ENCODE assay signal across 24 cellular contexts in the genomic region with DNA sequence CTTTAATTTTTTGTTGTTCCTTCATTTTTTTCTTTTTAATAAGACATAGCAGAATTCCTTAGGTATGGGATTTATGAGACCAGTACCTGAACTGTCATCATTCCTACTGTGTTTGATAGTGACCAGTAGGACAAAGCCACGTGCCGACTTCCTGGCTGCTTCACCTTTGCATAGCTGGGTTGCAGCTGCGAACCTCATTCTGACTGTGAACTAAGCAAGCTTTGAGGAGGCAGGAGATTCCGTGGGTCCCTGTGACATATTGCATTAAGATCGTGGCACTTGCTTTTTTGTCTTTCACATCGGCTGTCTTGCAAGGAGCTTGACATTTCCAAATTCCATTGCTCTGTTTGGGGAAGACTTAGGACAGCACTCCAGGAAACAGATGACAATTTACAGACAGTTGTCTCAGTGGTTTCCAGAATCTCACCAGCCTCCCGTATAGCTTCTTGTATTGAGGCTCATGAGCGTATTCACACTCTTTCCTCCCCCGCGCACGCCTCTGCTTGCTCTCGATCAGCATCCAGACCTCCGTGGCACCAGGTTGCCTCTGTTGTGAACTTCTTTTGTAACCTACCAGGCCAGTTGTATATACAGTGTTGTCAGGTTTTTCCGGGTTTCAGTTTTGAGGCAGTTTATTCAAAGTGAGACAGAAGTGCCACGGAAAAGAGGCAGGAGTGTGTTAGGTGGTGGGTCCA.
A peak's percentile ranks its signal among the peaks of the same experiment; 100 is the strongest.
DNase-seq lines count a peak whose midpoint lies in the region; ATAC-seq, FAIRE-seq and TF ChIP-seq lines count a peak whose summit lies in the region.
"Had no signal": no experiment of that assay in that cellular context is flagged by ENCODE, and none has a peak within 500 bp of the region (broad histone marks: within the 10 kb centered on the region; RNA-seq: fewer than 3 reads in every experiment).

No MANE protein-coding gene starts in this region.

- H3K36me3 ChIP-seq in endodermal cell (ENCODE audit: control insufficient read depth, insufficient read depth, low read length): peaks cover 100% of the 10 kb centered on the region
- peaks cover 81% of the 10 kb centered on the region for H3K36me3 ChIP-seq in lower lobe of right lung

- H3K36me3 Mint-ChIP-seq in endodermal cell (ENCODE audit: low read depth): peaks cover 73% of the 10 kb centered on the region
- peaks cover 49% of the 10 kb centered on the region for H3K36me3 Mint-ChIP-seq in osteocyte (ENCODE audit: unreplicated experiment)
- H3K36me3 Mint-ChIP-seq: CD8-positive, alpha-beta memory T cell had no signal

- peak; percentile 13 for FAIRE-seq in HTR-8/SVneo (lab: Jason Lieb, UNC)
- FAIRE-seq: A204.1, D721Med, GM12891, GM18507 had no signal

- H3K27ac Mint-ChIP-seq in endodermal cell: no peak overlapping the region
- H3K27ac Mint-ChIP-seq in osteocyte (ENCODE audit: unreplicated experiment): no peak overlapping the region
- H3K27ac Mint-ChIP-seq: B cell; CD4-positive, alpha-beta T cell; CD8-positive, alpha-beta memory T cell; GM23338 had no signal

- H3K27me3 Mint-ChIP-seq in endodermal cell (ENCODE audit: insufficient read depth) (no peaks in the 10 kb centered on the region), osteocyte (ENCODE audit: unreplicated experiment) (no peaks in the 10 kb centered on the region)
- H3K27me3 Mint-ChIP-seq: B cell had no signal

- 95 to 96% methylated on average over 15 of the region's 15 CpGs for WGBS in endodermal cell (ENCODE audit: insufficient coverage in 1 of 2, insufficient read length in 1 of 2), 2 experiments

- H3K4me3 ChIP-seq in endodermal cell (ENCODE audit: low read length) (no peak overlapping the region), lower lobe of right lung (no peak overlapping the region)
- H3K4me3 ChIP-seq: BLaER1, GM23338 had no signal

- H3K9me3 Mint-ChIP-seq in endodermal cell: no peaks in the 10 kb centered on the region
- H3K9me3 Mint-ChIP-seq in osteocyte (ENCODE audit: unreplicated experiment): no peaks in the 10 kb centered on the region
- H3K9me3 Mint-ChIP-seq: CD14-positive monocyte; CD4-positive, alpha-beta T cell; GM23338; H9 had no signal

- H3K9me3 ChIP-seq in endodermal cell (ENCODE audit: control insufficient read depth, low read length) (no peaks in the 10 kb centered on the region), lower lobe of right lung (no peaks in the 10 kb centered on the region)
- H3K9me3 ChIP-seq: BLaER1 had no signal

- DNase-seq in HTR-8/SVneo (ENCODE audit: insufficient read length, low spot score): no peak
- DNase-seq in endodermal cell: peak; percentile 31
- peak in 32 of 42 donors; percentile 14 to 74 (median 42) for DNase-seq in head of caudate nucleus
- peak; percentile 40 for DNase-seq in osteocyte (ENCODE audit: extremely low spot score, unreplicated experiment)
- no peak for DNase-seq in lower lobe of right lung
- DNase-seq in activated CD4-positive, CD25-positive, alpha-beta regulatory T cell treated with anti-CD3 and anti-CD28 coated beads, Interleukin-2, amount 50 U/mL, for 72 hours: no peak
- no peak for DNase-seq in SHP77 (lab: John Stamatoyannopoulos, UW)
- DNase-seq: CD4-positive, alpha-beta T cell; CD8-positive, alpha-beta memory T cell; DMS 273 treated with DMSO at 0.1 percent for 48 hours; DMS79; EL; GF-D8; H9 had no signal

- H3K4me3 Mint-ChIP-seq in endodermal cell (no peak overlapping the region), osteocyte (ENCODE audit: unreplicated experiment) (no peak overlapping the region)
- H3K4me3 Mint-ChIP-seq: B cell; CD14-positive monocyte; CD4-positive, alpha-beta T cell; CD8-positive, alpha-beta memory T cell; GM23338; H9 had no signal

- H3K4me1 ChIP-seq in endodermal cell (ENCODE audit: control insufficient read depth, insufficient read depth, low read length): peaks cover 8% of the 10 kb centered on the region
- peaks cover 7% of the 10 kb centered on the region for H3K4me1 ChIP-seq in lower lobe of right lung

- TF ChIP-seq CTCF in endodermal cell (conservative IDR thresholded peaks at IDR 0.05) (no peak), osteocyte (IDR thresholded peaks at IDR 0.05) (no peak), lower lobe of right lung (IDR thresholded peaks at IDR 0.05) (no peak)

- intact Hi-C loops in head of caudate nucleus (cut with DNase I) (no loop called here), lower lobe of right lung (cut with DNase I) (no loop called here)

- H3K4me1 Mint-ChIP-seq in endodermal cell: peaks cover 19% of the 10 kb centered on the region
- H3K4me1 Mint-ChIP-seq in osteocyte (ENCODE audit: unreplicated experiment): peaks cover 13% of the 10 kb centered on the region

- no peak overlapping the region for H3K9ac ChIP-seq in endodermal cell (ENCODE audit: extremely low read depth, low read length, poor library complexity, severe bottlenecking)
- H3K9ac ChIP-seq: BLaER1 had no signal

- H3K27me3 ChIP-seq in endodermal cell (ENCODE audit: control insufficient read depth, insufficient read depth, low read length, poor library complexity, severe bottlenecking) (no peaks in the 10 kb centered on the region), lower lobe of right lung (ENCODE audit: low read depth) (no peaks in the 10 kb centered on the region)
- H3K27me3 ChIP-seq: BLaER1 had no signal

- H3K27ac ChIP-seq in endodermal cell (ENCODE audit: low read depth, low read length) (no peak overlapping the region), lower lobe of right lung (no peak overlapping the region)
- H3K27ac ChIP-seq: 22Rv1, BLaER1 had no signal

- ATAC-seq in lower lobe of right lung: no peak
- ATAC-seq: GM23338, HCT116 had no signal

Comparison
In these comparisons a context has a peak if more than half of its experiments do, and no peak if none do; other contexts are left out.
1. DNase-seq: peak in endodermal cell (single experiment), head of caudate nucleus (32 of 42) and osteocyte (single experiment); none in HTR-8/SVneo (single experiment), lower lobe of right lung (single experiment), activated CD4-positive, CD25-positive, alpha-beta regulatory T cell treated with anti-CD3 and anti-CD28 coated beads, Interleukin-2, amount 50 U/mL, for 72 hours (single experiment) and SHP77 (0 of 2).